Comparison of ENCODE assay signal across 8 cellular contexts in the genomic region with DNA sequence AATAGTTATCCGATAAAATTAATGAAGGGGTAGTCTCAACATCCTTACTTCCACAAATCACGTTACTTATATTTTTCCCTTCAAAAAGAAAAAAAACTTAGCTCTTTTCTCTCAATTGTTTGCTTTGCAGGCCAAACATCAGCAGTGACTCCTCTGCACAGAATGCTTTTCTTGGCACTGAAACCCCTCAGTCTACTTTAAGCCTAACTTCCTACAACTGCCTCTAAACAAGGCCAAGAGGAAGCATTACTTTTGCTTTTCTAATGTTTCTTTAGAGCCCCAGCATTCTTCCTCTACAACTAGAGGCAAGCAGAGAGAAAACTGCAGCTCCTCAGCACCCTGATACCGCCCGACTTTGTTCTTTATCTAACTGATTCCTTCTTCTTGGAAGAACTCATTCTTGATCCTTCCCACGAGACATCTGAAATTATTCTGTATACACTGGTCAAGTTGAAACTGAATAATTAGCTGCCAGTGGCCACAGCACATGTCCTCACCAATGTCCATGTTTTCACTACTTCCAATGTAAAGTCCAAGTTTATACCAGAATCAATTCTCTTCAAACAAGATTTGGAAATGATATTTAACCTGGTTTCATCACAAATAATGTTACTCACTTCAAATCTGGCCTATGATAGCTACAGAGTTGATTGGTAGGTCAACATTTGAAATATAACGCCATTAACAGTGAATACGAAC. TPM values are rescaled to one million over a fixed set of nuclear protein-coding genes. Genes with fewer than 3 reads are reported as not detected.
DNase-seq lines count a peak whose midpoint lies in the region; ATAC-seq and TF ChIP-seq lines count a peak whose summit lies in the region.

No MANE protein-coding gene starts in this region.

- H3K4me3 ChIP-seq in AG09309 (ENCODE audit: control insufficient read depth, low read depth, low read length) (no peak overlapping the region), PC-3 (ENCODE audit: low read length) (peak overlapping the region; percentile 43), esophagus squamous epithelium (peak overlapping the region in 1 of 4 donors; percentile 6)

- no TSS peak for BruUV-seq in PC-3 (replicated peaks; lab: Mats Ljungman, UMichigan)

- no peak for TF ChIP-seq CTCF in AG09309 (IDR thresholded peaks at IDR 0.05; ENCODE audit: control insufficient read depth, insufficient read depth, low read depth, low read length, missing control alignments)
- TF ChIP-seq CTCF in PC-3 (conservative IDR thresholded peaks at IDR 0.05; ENCODE audit: low read depth, low read length) = no peak
- no peak for TF ChIP-seq CTCF in esophagus squamous epithelium (IDR thresholded peaks at IDR 0.05)
- no peak for TF ChIP-seq CTCF in nephron (IDR thresholded peaks at IDR 0.05; ENCODE audit: unreplicated experiment in 3 of 3)
- TF ChIP-seq CTCF in glutamatergic neuron (IDR thresholded peaks at IDR 0.05; ENCODE audit: partially characterized antibody, unreplicated experiment) = no peak

- peak overlapping the region; percentile 88 for H3K27ac ChIP-seq in PC-3 (ENCODE audit: low read length)
- peak overlapping the region; percentile 48 to 75 (median 66) for H3K27ac ChIP-seq in esophagus squamous epithelium

- H3K9me3 ChIP-seq in PC-3 (ENCODE audit: low read length) = no peaks in the 10 kb centered on the region
- H3K9me3 ChIP-seq in esophagus squamous epithelium = no peaks in the 10 kb centered on the region

- H3K36me3 Mint-ChIP-seq in nephron (ENCODE audit: low read depth) (peaks cover 34% of the 10 kb centered on the region), glutamatergic neuron (ENCODE audit: unreplicated experiment) (peaks cover 3% of the 10 kb centered on the region)

- H3K27me3 ChIP-seq in PC-3 (ENCODE audit: low read length) (no peaks in the 10 kb centered on the region), esophagus squamous epithelium (no peaks in the 10 kb centered on the region)

- H3K36me3 ChIP-seq in PC-3 (ENCODE audit: low read depth, low read length) (no peaks in the 10 kb centered on the region), esophagus squamous epithelium (no peaks in the 10 kb centered on the region)

- H3K27ac Mint-ChIP-seq in nephron = peak overlapping the region; percentile 91 to 97 (median 95)
- H3K27ac Mint-ChIP-seq in glutamatergic neuron (ENCODE audit: unreplicated experiment) = no peak overlapping the region

- no peak overlapping the region for H2AFZ ChIP-seq in PC-3 (ENCODE audit: low read length)

- CTCF ChIA-PET in PC-3 (lab: Charles Lee) = interaction anchor here (0.6 to 1.9 kb wide), 6 partner anchors 11 to 81 kb away, joined by 3 to 14 read pairs (median 3); no protein-coding TSS in a partner anchor

- peaks cover 7% of the 10 kb centered on the region for H3F3A ChIP-seq in PC-3 (ENCODE audit: low read length, unreplicated experiment)

- H3K4me3 Mint-ChIP-seq in nephron = peak overlapping the region in 2 of 3 experiments; percentile 5 to 21
- H3K4me3 Mint-ChIP-seq in glutamatergic neuron (ENCODE audit: unreplicated experiment) = no peak overlapping the region

- no peaks in the 10 kb centered on the region for H3K9me2 ChIP-seq in PC-3 (replicated peaks; ENCODE audit: low read length)

- H3K4me1 ChIP-seq in PC-3 (ENCODE audit: insufficient read depth, low read length) (peaks cover 23% of the 10 kb centered on the region), esophagus squamous epithelium (peaks cover 0 to 25% (median 16%) of the 10 kb centered on the region in 3 donors)

- H3K4me1 Mint-ChIP-seq in nephron (peaks cover 37% of the 10 kb centered on the region), glutamatergic neuron (ENCODE audit: low read depth, unreplicated experiment) (no peaks in the 10 kb centered on the region)

- POLR2A ChIA-PET in PC-3 (lab: Charles Lee; ENCODE audit: unreplicated experiment) = interaction anchor here (1.0 kb wide), 1 partner anchor 261 kb away, joined by 3 read pairs; no protein-coding TSS in a partner anchor

- DNase-seq in AG09309 (ENCODE audit: low read depth) (peak; percentile 28), PC-3 (peak; percentile 77), esophagus squamous epithelium (lab: John Stamatoyannopoulos, UW) (no peak), glutamatergic neuron (no peak)
- DNase-seq in effector CD4-positive, alpha-beta T cell = no peak

- TF ChIP-seq POLR2A in esophagus squamous epithelium (IDR thresholded peaks at IDR 0.05) = no peak

- 32% methylated on average over 7 of the region's 7 CpGs for WGBS in esophagus squamous epithelium, 2 donors

- H4K20me1 ChIP-seq in PC-3 (ENCODE audit: low read length) = no peaks in the 10 kb centered on the region

- intact Hi-C loops in PC-3 (cut with micrococcal nuclease) (loop anchor here (1.0 kb wide), 1 partner anchor 82 kb away; no protein-coding TSS in a partner anchor), esophagus squamous epithelium (cut with DNase I) (no loop called here)

- ATAC-seq in PC-3 (peak; percentile 80), GM21737 (IDR thresholded peaks at IDR 0.05; ENCODE audit: unreplicated experiment) (no peak), GM21360 (IDR thresholded peaks at IDR 0.05; ENCODE audit: unreplicated experiment) (no peak)

- peak overlapping the region; percentile 76 for H3K4me2 ChIP-seq in PC-3 (ENCODE audit: low read length)

- peak overlapping the region; percentile 49 for H3K9ac ChIP-seq in PC-3 (ENCODE audit: low read length)

- H3K9me3 Mint-ChIP-seq in nephron (peaks cover 5% of the 10 kb centered on the region), glutamatergic neuron (ENCODE audit: unreplicated experiment) (no peaks in the 10 kb centered on the region)

- no peaks in the 10 kb centered on the region for H3K79me2 ChIP-seq in PC-3 (ENCODE audit: low read length)

- H3K27me3 Mint-ChIP-seq in nephron (ENCODE audit: low read depth) = no peaks in the 10 kb centered on the region
- H3K27me3 Mint-ChIP-seq in glutamatergic neuron (ENCODE audit: unreplicated experiment) = peaks cover 2% of the 10 kb centered on the region

RNA-seq across cellular contexts. Expression of gene DTNB, which starts 55.3 kb away (rescaled TPM):
- total RNA-seq in PC-3 (2014; rRNA removed) (23.1 and 23.6 TPM in 2 replicates), esophagus squamous epithelium (10 to 100 TPM in 2 of 4 donors, 1 to 10 TPM in 2; 7.8 to 17.2 (median 9.6) TPM), glutamatergic neuron (ENCODE audit: unreplicated experiment) (41.7 TPM)

Comparison
In these comparisons a context has a peak if more than half of its experiments do, and no peak if none do; other contexts are left out.
1. DNase-seq: peak in AG09309 (single experiment) and PC-3 (single experiment); none in esophagus squamous epithelium (single experiment), effector CD4-positive, alpha-beta T cell (single experiment) and glutamatergic neuron (single experiment).